In the genomic region with DNA sequence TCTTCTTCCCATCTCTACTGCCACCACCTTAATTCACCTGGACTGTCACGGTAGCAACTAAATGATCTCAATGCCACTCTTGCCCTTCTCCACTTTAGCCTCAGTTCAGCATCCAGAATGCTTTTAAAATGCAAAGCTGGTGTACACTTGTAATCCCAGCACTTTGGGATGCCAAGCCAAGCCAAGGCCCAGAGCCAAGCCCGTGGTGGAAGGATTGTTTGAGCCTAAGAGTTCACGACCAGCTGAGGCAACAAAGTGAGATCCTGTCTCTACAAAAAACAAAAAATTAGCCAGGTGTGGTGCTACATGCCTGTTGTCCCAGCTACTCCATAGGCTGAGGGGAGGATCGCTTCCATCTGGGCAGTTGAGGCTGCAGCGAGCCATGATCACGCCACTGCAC, we compare ENCODE assay signal across 18 cellular contexts. TPM values are rescaled to one million over a fixed set of nuclear protein-coding genes. Genes with fewer than 3 reads are reported as not detected.
DNase-seq lines count a peak whose midpoint lies in the region; ATAC-seq and TF ChIP-seq lines count a peak whose summit lies in the region.
"Had no signal": no experiment of that assay in that cellular context is flagged by ENCODE, and none has a peak within 500 bp of the region (broad histone marks: within the 10 kb centered on the region; RNA-seq: fewer than 3 reads in every experiment).

No MANE protein-coding gene starts in this region.

- no peak for ATAC-seq in left ventricle myocardium superior
- no peak for ATAC-seq in psoas muscle
- no peak for ATAC-seq in aorta (ENCODE audit: low FRiP score)
- no peak for ATAC-seq in GM21825 (IDR thresholded peaks at IDR 0.05; ENCODE audit: unreplicated experiment)
- ATAC-seq: A549, pancreas had no signal

- intact Hi-C loops in left ventricle myocardium inferior (cut with micrococcal nuclease): no loop called here
- intact Hi-C loops in left ventricle myocardium superior (cut with micrococcal nuclease): no loop called here
- intact Hi-C loops in psoas muscle (cut with DNase I): no loop called here
- intact Hi-C loops in aorta (cut with DNase I): no loop called here

- no peaks in the 10 kb centered on the region for H3K9me3 Mint-ChIP-seq in endodermal cell
- H3K9me3 Mint-ChIP-seq: HFFc6 had no signal

- H3K36me3 ChIP-seq in left ventricle myocardium inferior (peaks cover 31% of the 10 kb centered on the region), endodermal cell (ENCODE audit: control insufficient read depth, insufficient read depth, low read length) (peaks cover 33% of the 10 kb centered on the region), psoas muscle (ENCODE audit: insufficient read depth in 1 of 2, low read depth in 1 of 2) (peaks cover 0 to 35% of the 10 kb centered on the region in 2 donors), aorta (ENCODE audit: control insufficient read depth in 1 of 2, insufficient read depth in 2 of 2, low read length in 1 of 2) (peaks cover 0 to 2% of the 10 kb centered on the region in 2 donors)

- peak overlapping the region; percentile 98 for H3K27ac ChIP-seq in left ventricle myocardium inferior (replicated peaks)
- peak overlapping the region; percentile 62 for H3K27ac ChIP-seq in endodermal cell (ENCODE audit: low read depth, low read length)
- peak overlapping the region; percentile 98 for H3K27ac ChIP-seq in psoas muscle
- H3K27ac ChIP-seq in aorta (ENCODE audit: low read depth in 1 of 2, low read length in 2 of 2): peak overlapping the region; percentile 23 to 88
- H3K27ac ChIP-seq: A549, pancreas had no signal

- H3K4me1 Mint-ChIP-seq in endodermal cell: peaks cover 21% of the 10 kb centered on the region

- H3K4me3 ChIP-seq in left ventricle myocardium inferior (no peak overlapping the region), endodermal cell (ENCODE audit: low read length) (no peak overlapping the region), psoas muscle (peak overlapping the region; percentile 37), aorta (ENCODE audit: low read length in 2 of 2) (no peak overlapping the region)
- H3K4me3 ChIP-seq: A549, pancreas had no signal

- DNase-seq in left ventricle myocardium inferior (no peak), left ventricle myocardium superior (no peak), endodermal cell (no peak), psoas muscle (no peak), aorta (no peak), LoVo (ENCODE audit: low spot score) (no peak)
- no peak for DNase-seq in activated T-cell treated with anti-CD3 and anti-CD28 coated beads, Interleukin-2, amount 50 U/mL, for 1 hour
- DNase-seq: C1 segment of cervical spinal cord; HFFc6; Kasumi-1; NCI-H1417 treated with DMSO at 0.1 percent for 48 hours; pancreas; stimulated activated CD4-positive, alpha-beta T cell treated with anti-CD3 and anti-CD28 coated beads, Interleukin-4, amount 100 ng/mL, for 4 hours had no signal

- no peaks in the 10 kb centered on the region for H3K9me3 ChIP-seq in left ventricle myocardium inferior (replicated peaks)
- no peaks in the 10 kb centered on the region for H3K9me3 ChIP-seq in endodermal cell (ENCODE audit: control insufficient read depth, low read length)
- H3K9me3 ChIP-seq in psoas muscle: no peaks in the 10 kb centered on the region
- no peaks in the 10 kb centered on the region for H3K9me3 ChIP-seq in aorta (ENCODE audit: control insufficient read depth, low read length)
- H3K9me3 ChIP-seq: A549, pancreas had no signal

- H3K27me3 ChIP-seq in left ventricle myocardium inferior (ENCODE audit: low read depth) (no peaks in the 10 kb centered on the region), endodermal cell (ENCODE audit: control insufficient read depth, insufficient read depth, low read length, poor library complexity, severe bottlenecking) (no peaks in the 10 kb centered on the region), psoas muscle (ENCODE audit: insufficient read depth in 3 of 3, low read length in 2 of 3) (no peaks in the 10 kb centered on the region), aorta (ENCODE audit: control insufficient read depth in 1 of 2, insufficient read depth in 2 of 2, low read length in 1 of 2) (no peaks in the 10 kb centered on the region)
- H3K27me3 ChIP-seq: pancreas had no signal

- H3K27ac Mint-ChIP-seq in endodermal cell: no peak overlapping the region
- H3K27ac Mint-ChIP-seq: HFFc6 had no signal

- peaks cover 100% of the 10 kb centered on the region for H3K4me1 ChIP-seq in left ventricle myocardium inferior
- peaks cover 4% of the 10 kb centered on the region for H3K4me1 ChIP-seq in endodermal cell (ENCODE audit: control insufficient read depth, insufficient read depth, low read length)
- H3K4me1 ChIP-seq in psoas muscle: peaks cover 86% of the 10 kb centered on the region
- peaks cover 2 to 22% of the 10 kb centered on the region in 2 donors for H3K4me1 ChIP-seq in aorta (ENCODE audit: control insufficient read depth in 1 of 2, insufficient read depth in 2 of 2, low read length in 2 of 2)

- WGBS in endodermal cell (ENCODE audit: insufficient coverage in 1 of 2, insufficient read length in 1 of 2), 2 experiments: 90 to 94% methylated on average over 6 of the region's 6 CpGs
- 56 to 64% (median 60%) methylated on average over 6 of the region's 6 CpGs for WGBS in psoas muscle, 3 donors
- WGBS in aorta, 2 donors: 62 to 65% methylated on average over 6 of the region's 6 CpGs

- no peak for TF ChIP-seq CTCF in left ventricle myocardium inferior (IDR thresholded peaks at IDR 0.05; ENCODE audit: borderline replicate concordance)
- TF ChIP-seq CTCF in endodermal cell (conservative IDR thresholded peaks at IDR 0.05): no peak
- no peak for TF ChIP-seq CTCF in psoas muscle (IDR thresholded peaks at IDR 0.05)

- no peak overlapping the region for H3K4me3 Mint-ChIP-seq in endodermal cell
- H3K4me3 Mint-ChIP-seq: HFFc6 had no signal

- H3K27me3 Mint-ChIP-seq in endodermal cell (ENCODE audit: insufficient read depth): no peaks in the 10 kb centered on the region

- no peak overlapping the region for H3K9ac ChIP-seq in endodermal cell (ENCODE audit: extremely low read depth, low read length, poor library complexity, severe bottlenecking)

- peaks cover 22% of the 10 kb centered on the region for H3K36me3 Mint-ChIP-seq in endodermal cell (ENCODE audit: low read depth)

RNA-seq across cellular contexts. Expression of a gene that starts 5.9 kb away (rescaled TPM):
- total RNA-seq in left ventricle myocardium inferior (70.3 TPM), left ventricle myocardium superior (89.7 TPM), endodermal cell (10 to 100 TPM; 16.2 to 22.5 TPM), psoas muscle (100 to 1,000 TPM in 3 of 4 donors, 10 to 100 TPM in 1; 83.8 to 133 (median 112) TPM), aorta (10 to 100 TPM; 23.1 to 24.4 TPM)
- 19.9 TPM for polyA plus RNA-seq in endodermal cell (2013, experiment 1 of 2)
- 21.3 TPM for polyA plus RNA-seq in endodermal cell (2013, experiment 2 of 2)
- polyA plus RNA-seq in psoas muscle (100 to 1,000 TPM in 1 of 3 donors, 10 to 100 TPM in 2; 23.1 to 116 (median 54.9) TPM), aorta (10 to 100 TPM in 1 of 2 donors, 1 to 10 TPM in 1; 8.1 to 11.0 TPM)

RNA-seq across cellular contexts. Expression of a gene that starts 37.6 kb away (rescaled TPM):
- total RNA-seq in left ventricle myocardium inferior (not detected), left ventricle myocardium superior (not detected), endodermal cell (1 to 10 TPM in 1 of 2 donors, under 1 TPM in 1; 0.38 to 1.7 TPM), psoas muscle (not detected), aorta (not detected)
- polyA plus RNA-seq in endodermal cell (2013, experiment 1 of 2): 9.5 TPM
- 8.9 TPM for polyA plus RNA-seq in endodermal cell (2013, experiment 2 of 2)
- polyA plus RNA-seq in psoas muscle (under 1 TPM in 2 of 3 donors, not detected in 1; 0.01 to 0.04 TPM), aorta (not detected)
- total RNA-seq: fibroblast of villous mesenchyme, HFFc6, HT-29, RPMI7951 had no signal
